1 cellular context compared by ENCODE assay signal in genomic region chr17:21275579-21276339, GRCh38.
TF ChIP-seq lines count a peak whose summit lies in the region.

No MANE protein-coding gene starts in this region.

TF ChIP-seq in GM12878, 131 proteins besides CTCF, POLR2A, EP300 and RAD21 (continued from another document and continues in another):
- TF ChIP-seq ZNF592 (IDR thresholded peaks at IDR 0.05) (no peak), PAX8 (IDR thresholded peaks at IDR 0.05) (no peak), CBX5 (IDR thresholded peaks at IDR 0.05; ENCODE audit: low read depth) (no peak), ZNF384 (IDR thresholded peaks at IDR 0.05; ENCODE audit: borderline replicate concordance, low read depth, low read length) (no peak), USF1 (IDR thresholded peaks at IDR 0.05; ENCODE audit: borderline replicate concordance, extremely low read length, insufficient read depth, low read depth, low read length) (peak; percentile 98), SUZ12 (IDR thresholded peaks at IDR 0.05; ENCODE audit: unreplicated experiment) (no peak), ESRRA (IDR thresholded peaks at IDR 0.05; ENCODE audit: low read length) (no peak), RELB (IDR thresholded peaks at IDR 0.05; ENCODE audit: low read depth) (no peak), JUNB (IDR thresholded peaks at IDR 0.05) (no peak), RAD51 (IDR thresholded peaks at IDR 0.05) (peak; percentile 86), RBBP5 (conservative IDR thresholded peaks at IDR 0.05) (no peak), BACH1 (IDR thresholded peaks at IDR 0.05; ENCODE audit: borderline replicate concordance) (peak; percentile 54; the same call in 1 of the 2 replicates), TBL1XR1 (IDR thresholded peaks at IDR 0.05; ENCODE audit: low read depth, low read length) (no peak), KLF5 (IDR thresholded peaks at IDR 0.05; ENCODE audit: partially characterized antibody) (no peak), ZNF622 (IDR thresholded peaks at IDR 0.05) (no peak), E2F4 (IDR thresholded peaks at IDR 0.05; ENCODE audit: low read depth, low read length) (no peak), NRF1 (conservative IDR thresholded peaks at IDR 0.05; ENCODE audit: low read depth, low read length) (no peak), ZZZ3 (IDR thresholded peaks at IDR 0.05; ENCODE audit: control insufficient read depth, insufficient read length, low read depth) (no peak), SMC3 (IDR thresholded peaks at IDR 0.05; ENCODE audit: borderline replicate concordance, low read length) (no peak), ATF7 (IDR thresholded peaks at IDR 0.05; ENCODE audit: low read depth) (no peak), MYC (IDR thresholded peaks at IDR 0.05; ENCODE audit: insufficient read depth, insufficient read length, insufficient replicate concordance, low read length, severe bottlenecking) (peak; percentile 49), IRF5 (IDR thresholded peaks at IDR 0.05; ENCODE audit: borderline replicate concordance) (no peak), HDGF (IDR thresholded peaks at IDR 0.05) (no peak), LARP7 (IDR thresholded peaks at IDR 0.05) (no peak; the same call in 1 of the 2 replicates), ELK1 (IDR thresholded peaks at IDR 0.05; ENCODE audit: low read depth, low read length) (no peak), SMAD5 (IDR thresholded peaks at IDR 0.05; ENCODE audit: low read depth) (no peak), GABPA (IDR thresholded peaks at IDR 0.05; ENCODE audit: low read depth) (no peak), DPF2 (IDR thresholded peaks at IDR 0.05) (peak; percentile 52; the same call in 1 of the 2 replicates), BMI1 (IDR thresholded peaks at IDR 0.05; ENCODE audit: borderline replicate concordance) (no peak), MTA3 (IDR thresholded peaks at IDR 0.05; ENCODE audit: borderline replicate concordance, low read length) (no peak), SREBF2 (IDR thresholded peaks at IDR 0.05; ENCODE audit: low read length) (no peak), NR2C2 (IDR thresholded peaks at IDR 0.05; ENCODE audit: borderline replicate concordance, control insufficient read depth, insufficient read length, low read depth) (no peak), PRDM15 (CRISPR knock-in tag; IDR thresholded peaks at IDR 0.05) (no peak), WRNIP1 (IDR thresholded peaks at IDR 0.05; ENCODE audit: borderline replicate concordance, low read depth, low read length) (no peak), RFX5 (IDR thresholded peaks at IDR 0.05; ENCODE audit: low read depth, low read length) (no peak), KDM1A (IDR thresholded peaks at IDR 0.05; ENCODE audit: borderline replicate concordance) (no peak), SREBF1 (IDR thresholded peaks at IDR 0.05; ENCODE audit: low read length) (no peak), NFXL1 (IDR thresholded peaks at IDR 0.05; ENCODE audit: borderline replicate concordance) (no peak), ZBTB33 (IDR thresholded peaks at IDR 0.05) (no peak), JUND (IDR thresholded peaks at IDR 0.05; ENCODE audit: low read depth, low read length) (no peak), IKZF1 (conservative IDR thresholded peaks at IDR 0.05) (no peak), ZNF24 (IDR thresholded peaks at IDR 0.05) (no peak), TAF1 (IDR thresholded peaks at IDR 0.05; ENCODE audit: borderline replicate concordance, low read depth, low read length) (0 out of 2 replicates have a peak, but pooled peaks have one; percentile 13), EZH2 (IDR thresholded peaks at IDR 0.05; ENCODE audit: borderline replicate concordance, control insufficient read depth, low read depth, low read length) (no peak), POLR2AphosphoS2 (IDR thresholded peaks at IDR 0.05; ENCODE audit: low read depth, low read length) (no peak), ZBTB4 (CRISPR knock-in tag; IDR thresholded peaks at IDR 0.05) (no peak), SMARCA5 (IDR thresholded peaks at IDR 0.05) (0 out of 2 replicates have a peak, but pooled peaks have one; percentile 40), ZSCAN29 (IDR thresholded peaks at IDR 0.05) (no peak), MEF2A (IDR thresholded peaks at IDR 0.05; ENCODE audit: insufficient read depth, low read depth, low read length) (no peak)
